In the genomic region with DNA sequence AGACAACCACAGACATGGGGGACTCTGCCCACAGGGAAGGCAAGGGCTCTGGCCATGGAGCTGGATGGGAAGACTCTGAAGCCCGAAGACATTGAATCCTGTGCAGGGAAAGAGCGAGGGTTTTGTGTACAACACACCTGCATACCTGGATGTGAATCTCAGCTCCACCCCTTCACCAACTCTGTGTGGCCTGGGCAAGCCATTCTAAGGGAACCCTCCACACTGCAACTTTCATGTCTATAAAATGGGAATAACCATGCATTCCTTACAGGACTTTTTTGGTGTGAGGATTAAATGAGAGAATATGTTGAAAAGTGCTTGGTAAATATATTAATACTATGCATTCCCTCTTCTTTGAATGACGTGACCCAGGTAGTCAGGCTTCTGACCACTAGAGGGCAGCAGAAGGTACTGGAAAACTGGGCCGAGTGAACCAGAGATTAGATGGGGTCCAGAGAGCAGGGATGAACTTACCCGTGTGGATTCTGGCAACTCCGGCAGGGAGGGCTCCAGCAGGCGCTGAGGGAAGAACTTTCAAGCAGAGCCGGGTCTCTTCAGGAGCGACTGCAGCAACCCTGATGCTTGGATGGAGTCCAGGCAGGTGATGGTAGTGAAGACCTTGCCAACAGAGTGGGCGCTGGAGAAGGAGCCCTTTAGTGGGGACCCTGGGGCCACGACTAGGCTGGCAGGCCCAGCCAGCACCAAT, we compare ENCODE assay signal across 8 cellular contexts. TPM values are rescaled to one million over a fixed set of nuclear protein-coding genes. Genes with fewer than 3 reads are reported as not detected.
DNase-seq lines count a peak whose midpoint lies in the region; ATAC-seq, FAIRE-seq and TF ChIP-seq lines count a peak whose summit lies in the region.

No MANE protein-coding gene starts in this region.

- H3K79me2 ChIP-seq in Karpas-422 (ENCODE audit: low read length), result no peaks in the 10 kb centered on the region

- H3K4me2 ChIP-seq in Karpas-422 (ENCODE audit: low read depth, low read length, poor library complexity, severe bottlenecking), result no peak overlapping the region
- peak overlapping the region; percentile 60 for H3K4me2 ChIP-seq in neuronal stem cell (ENCODE audit: insufficient read depth, low read length, poor library complexity, severe bottlenecking)

- H3K4me3 ChIP-seq in Karpas-422 (ENCODE audit: low read length) (no peak overlapping the region), Peyer's patch (peak overlapping the region in 2 of 4 donors; percentile 42 to 53), fibroblast of villous mesenchyme (ENCODE audit: low read depth, low read length) (no peak overlapping the region), neuronal stem cell (ENCODE audit: low read length in 2 of 2) (no peak overlapping the region), suprapubic skin (no peak overlapping the region)

- H3K14ac ChIP-seq in neuronal stem cell (ENCODE audit: low read length), result no peak overlapping the region

- no peak for TF ChIP-seq EP300 in suprapubic skin (IDR thresholded peaks at IDR 0.05)

- peak overlapping the region; percentile 91 for H3K18ac ChIP-seq in neuronal stem cell (ENCODE audit: low read length)

- H2BK120ac ChIP-seq in neuronal stem cell (ENCODE audit: low read depth, low read length), result no peak overlapping the region

- no CpG with 5 or more reads among the region's 11 CpGs for WGBS in neuronal stem cell (ENCODE audit: extremely low coverage in 2 of 2, insufficient read length in 2 of 2, insufficient replicate concordance in 1 of 2), 2 donors
- 15% methylated on average over 6 of the region's 11 CpGs for WGBS in suprapubic skin

- no peak overlapping the region for H4K8ac ChIP-seq in neuronal stem cell (ENCODE audit: low read depth, low read length)

- H3K27me3 ChIP-seq in Karpas-422 (ENCODE audit: low read length) (no peaks in the 10 kb centered on the region), Peyer's patch (no peaks in the 10 kb centered on the region), neuronal stem cell (ENCODE audit: control insufficient read depth in 3 of 3, insufficient read depth in 3 of 3, low read depth in 1 of 3, low read length in 3 of 3) (peaks cover 0 to 20% (median 0%) of the 10 kb centered on the region in 3 experiments), suprapubic skin (no peaks in the 10 kb centered on the region)

- H3K27me3 Mint-ChIP-seq in activated T-helper 2 cell treated with anti-CD3 and anti-CD28 coated beads, Interferon-gamma antibody, Interleukin-2, Interleukin-4, amounts not matched to agents 10 μg/mL and 5 μg/mL and 100 μg/mL, durations not matched to agents 14 hours and 24 hours and 36 hours (ENCODE audit: low read depth), result no peaks in the 10 kb centered on the region

- TF ChIP-seq CTCF in Peyer's patch (IDR thresholded peaks at IDR 0.05), result peak; percentile 72 to 97 (median 90)
- peak; percentile 88 for TF ChIP-seq CTCF in fibroblast of villous mesenchyme (IDR thresholded peaks at IDR 0.05; ENCODE audit: insufficient read depth, low read depth, low read length)
- peak; percentile 75 to 77 for TF ChIP-seq CTCF in suprapubic skin (IDR thresholded peaks at IDR 0.05)

- H3K9me2 ChIP-seq in Karpas-422 (replicated peaks; ENCODE audit: insufficient read depth, low read length), result no peaks in the 10 kb centered on the region

- H2BK5ac ChIP-seq in neuronal stem cell (ENCODE audit: low read length), result peak overlapping the region; percentile 8

- no peaks in the 10 kb centered on the region for H3K79me1 ChIP-seq in neuronal stem cell (ENCODE audit: low read depth, low read length)

- peak; percentile 36 for ATAC-seq in GM18873 (IDR thresholded peaks at IDR 0.05; ENCODE audit: low FRiP score, unreplicated experiment)

- no peak overlapping the region for H2AK5ac ChIP-seq in neuronal stem cell (ENCODE audit: low read depth, low read length)

- H3K36me3 ChIP-seq in Karpas-422 (ENCODE audit: insufficient read depth, low read length) (no peaks in the 10 kb centered on the region; the same call in 1 of the 2 replicates), Peyer's patch (peaks cover 0 to 51% (median 0%) of the 10 kb centered on the region in 3 donors), neuronal stem cell (replicated peaks in 1 of 2; ENCODE audit: control insufficient read depth in 2 of 2, insufficient read depth in 2 of 2, low read length in 2 of 2) (peaks cover 14 to 25% of the 10 kb centered on the region in 2 donors), suprapubic skin (peaks cover 31% of the 10 kb centered on the region)

- TF ChIP-seq POLR2A in Peyer's patch (IDR thresholded peaks at IDR 0.05) (peak in 1 of 2 donors; percentile 9), suprapubic skin (IDR thresholded peaks at IDR 0.05) (no peak)

- H3K27ac Mint-ChIP-seq in activated T-helper 2 cell treated with anti-CD3 and anti-CD28 coated beads, Interferon-gamma antibody, Interleukin-2, Interleukin-4, amounts not matched to agents 10 μg/mL and 5 μg/mL and 100 μg/mL, durations not matched to agents 14 hours and 24 hours and 36 hours, result no peak overlapping the region

- DNase-seq in Karpas-422, result peak; percentile 83
- peak; percentile 65 to 91 (median 80) for DNase-seq in Peyer's patch
- DNase-seq in activated T-helper 2 cell treated with anti-CD3 and anti-CD28 coated beads, Interferon-gamma antibody, Interleukin-2, Interleukin-4, amounts not matched to agents 10 μg/mL and 5 μg/mL and 100 μg/mL, durations not matched to agents 14 hours and 24 hours and 36 hours (ENCODE audit: low spot score), result peak; percentile 32
- peak; percentile 82 for DNase-seq in fibroblast of villous mesenchyme (ENCODE audit: low read depth)
- DNase-seq in neuronal stem cell (ENCODE audit: low spot score), result peak; percentile 84
- peak in 1 of 2 donors; percentile 73 for DNase-seq in suprapubic skin (ENCODE audit: low spot score in 2 of 2)

- H3K4me1 Mint-ChIP-seq in activated T-helper 2 cell treated with anti-CD3 and anti-CD28 coated beads, Interferon-gamma antibody, Interleukin-2, Interleukin-4, amounts not matched to agents 10 μg/mL and 5 μg/mL and 100 μg/mL, durations not matched to agents 14 hours and 24 hours and 36 hours (ENCODE audit: low read depth), result no peaks in the 10 kb centered on the region

- H3K27ac ChIP-seq in Karpas-422 (ENCODE audit: low read length) (no peak overlapping the region), Peyer's patch (peak overlapping the region in 3 of 4 donors; percentile 76 to 99 (median 96)), neuronal stem cell (replicated peaks; ENCODE audit: low read length) (peak overlapping the region; percentile 79), suprapubic skin (peak overlapping the region; percentile 39)

- H3K36me3 Mint-ChIP-seq in activated T-helper 2 cell treated with anti-CD3 and anti-CD28 coated beads, Interferon-gamma antibody, Interleukin-2, Interleukin-4, amounts not matched to agents 10 μg/mL and 5 μg/mL and 100 μg/mL, durations not matched to agents 14 hours and 24 hours and 36 hours (ENCODE audit: low read depth), result peaks cover 13% of the 10 kb centered on the region

- no peaks in the 10 kb centered on the region; the same call in 1 of the 2 replicates for H4K20me1 ChIP-seq in Karpas-422 (ENCODE audit: insufficient read depth, low read depth, low read length)

- H3K9me3 Mint-ChIP-seq in activated T-helper 2 cell treated with anti-CD3 and anti-CD28 coated beads, Interferon-gamma antibody, Interleukin-2, Interleukin-4, amounts not matched to agents 10 μg/mL and 5 μg/mL and 100 μg/mL, durations not matched to agents 14 hours and 24 hours and 36 hours, result no peaks in the 10 kb centered on the region

- intact Hi-C loops in activated T-helper 2 cell treated with anti-CD3 and anti-CD28 coated beads, Interferon-gamma antibody, Interleukin-2, Interleukin-4, amounts not matched to agents 10 μg/mL and 5 μg/mL and 100 μg/mL, durations not matched to agents 14 hours and 24 hours and 36 hours (cut with micrococcal nuclease), result loop anchor here (1.0 to 5.0 kb wide), 2 partner anchors 108 to 126 kb away; no protein-coding TSS in a partner anchor

- H2BK15ac ChIP-seq in neuronal stem cell (ENCODE audit: low read length), result no peak overlapping the region

- peaks cover 12% of the 10 kb centered on the region for H3K4me1 ChIP-seq in Karpas-422 (ENCODE audit: low read length)
- peaks cover 0 to 5% (median 0%) of the 10 kb centered on the region in 4 donors for H3K4me1 ChIP-seq in Peyer's patch
- peaks cover 10 to 16% of the 10 kb centered on the region in 2 donors for H3K4me1 ChIP-seq in neuronal stem cell (ENCODE audit: control insufficient read depth in 2 of 2, insufficient read depth in 1 of 2, low read depth in 1 of 2, low read length in 2 of 2)
- peaks cover 39% of the 10 kb centered on the region for H3K4me1 ChIP-seq in suprapubic skin

- peak; percentile 94 for FAIRE-seq in A204.1 (lab: Jason Lieb, UNC)

- H3K4me3 Mint-ChIP-seq in activated T-helper 2 cell treated with anti-CD3 and anti-CD28 coated beads, Interferon-gamma antibody, Interleukin-2, Interleukin-4, amounts not matched to agents 10 μg/mL and 5 μg/mL and 100 μg/mL, durations not matched to agents 14 hours and 24 hours and 36 hours (ENCODE audit: low read depth), result no peak overlapping the region

- H3K23ac ChIP-seq in neuronal stem cell (ENCODE audit: low read depth, low read length, poor library complexity), result no peak overlapping the region

- H3K9ac ChIP-seq in Karpas-422 (ENCODE audit: low read length), result no peak overlapping the region; the same call in 1 of the 2 replicates
- no peak overlapping the region for H3K9ac ChIP-seq in neuronal stem cell (ENCODE audit: low read depth, low read length, poor library complexity)

- H3K4ac ChIP-seq in neuronal stem cell (ENCODE audit: low read length), result no peak overlapping the region

- H2BK12ac ChIP-seq in neuronal stem cell (ENCODE audit: low read length), result no peak overlapping the region

- H4K91ac ChIP-seq in neuronal stem cell (ENCODE audit: low read depth, low read length, poor library complexity), result no peak overlapping the region

- no peak overlapping the region for H2AFZ ChIP-seq in Karpas-422 (ENCODE audit: low read length)
- peak overlapping the region; percentile 72 for H2AFZ ChIP-seq in neuronal stem cell (ENCODE audit: low read length)

- no peaks in the 10 kb centered on the region for H3K9me3 ChIP-seq in Karpas-422 (ENCODE audit: low read length)
- H3K9me3 ChIP-seq in Peyer's patch, result no peaks in the 10 kb centered on the region
- no peaks in the 10 kb centered on the region for H3K9me3 ChIP-seq in neuronal stem cell (replicated peaks in 1 of 2; ENCODE audit: control insufficient read depth in 2 of 2, insufficient read depth in 1 of 2, low read depth in 1 of 2, low read length in 2 of 2)
- H3K9me3 ChIP-seq in suprapubic skin, result no peaks in the 10 kb centered on the region

RNA-seq across cellular contexts. Expression of gene ELF3, which starts 0.9 kb away (rescaled TPM):
- 0.19 and 0.76 TPM in 2 replicates for total RNA-seq in Karpas-422 (2014; rRNA removed; shearing (Covaris generic); ENCODE audit: low replicate concordance)
- total RNA-seq in Peyer's patch (100 to 1,000 TPM; 497 to 741 (median 654) TPM), fibroblast of villous mesenchyme (0.32 and 3.9 TPM in 2 replicates), suprapubic skin (10 to 100 TPM; 10.8 to 39.9 (median 26.7) TPM)
- total RNA-seq in activated T-helper 2 cell treated with anti-CD3 and anti-CD28 coated beads, Interferon-gamma antibody, Interleukin-2, Interleukin-4, amounts not matched to agents 10 μg/mL and 5 μg/mL and 100 μg/mL, durations not matched to agents 14 hours and 24 hours and 36 hours, result 0.62 and 0.97 TPM in 2 replicates
- 2.7 TPM for polyA plus RNA-seq in neuronal stem cell (2013, experiment 1 of 2)
- 2.6 TPM for polyA plus RNA-seq in neuronal stem cell (2013, experiment 2 of 2)

RNA-seq across cellular contexts. Expression of gene RNPEP, which starts 27.0 kb away (rescaled TPM):
- total RNA-seq in Karpas-422 (2014; rRNA removed; shearing (Covaris generic); ENCODE audit: low replicate concordance), result 49.2 and 50.3 TPM in 2 replicates
- total RNA-seq in Peyer's patch (100 to 1,000 TPM; 165 to 257 (median 204) TPM), fibroblast of villous mesenchyme (77.0 and 93.7 TPM in 2 replicates), suprapubic skin (100 to 1,000 TPM in 1 of 4 donors, 10 to 100 TPM in 3; 53.3 to 107 (median 74.1) TPM)
- total RNA-seq in activated T-helper 2 cell treated with anti-CD3 and anti-CD28 coated beads, Interferon-gamma antibody, Interleukin-2, Interleukin-4, amounts not matched to agents 10 μg/mL and 5 μg/mL and 100 μg/mL, durations not matched to agents 14 hours and 24 hours and 36 hours, result 42.5 and 43.6 TPM in 2 replicates
- 27.2 TPM for polyA plus RNA-seq in neuronal stem cell (2013, experiment 1 of 2)
- 27.7 TPM for polyA plus RNA-seq in neuronal stem cell (2013, experiment 2 of 2)

RNA-seq across cellular contexts. Expression of gene TIMM17A, which starts 54.2 kb away (rescaled TPM):
- total RNA-seq in Karpas-422 (2014; rRNA removed; shearing (Covaris generic); ENCODE audit: low replicate concordance), result 35.6 and 39.8 TPM in 2 replicates
- total RNA-seq in Peyer's patch (10 to 100 TPM; 20.6 to 31.0 (median 21.6) TPM), fibroblast of villous mesenchyme (58.9 and 94.1 TPM in 2 replicates), suprapubic skin (10 to 100 TPM; 18.8 to 24.8 (median 21.3) TPM)
- 92.6 and 96.0 TPM in 2 replicates for total RNA-seq in activated T-helper 2 cell treated with anti-CD3 and anti-CD28 coated beads, Interferon-gamma antibody, Interleukin-2, Interleukin-4, amounts not matched to agents 10 μg/mL and 5 μg/mL and 100 μg/mL, durations not matched to agents 14 hours and 24 hours and 36 hours
- 29.4 TPM for polyA plus RNA-seq in neuronal stem cell (2013, experiment 1 of 2)
- polyA plus RNA-seq in neuronal stem cell (2013, experiment 2 of 2), result 29.5 TPM

Comparison
In these comparisons a context has a peak if more than half of its experiments do, and no peak if none do; other contexts are left out.
1. RNA of gene ELF3, which starts 0.9 kb away (total RNA-seq): 497 to 741 TPM in Peyer's patch; 10.8 to 39.9 TPM in suprapubic skin, 0.32 to 3.9 TPM in fibroblast of villous mesenchyme, 0.62 to 0.97 TPM in activated T-helper 2 cell treated with anti-CD3 and anti-CD28 coated beads, Interferon-gamma antibody, Interleukin-2, Interleukin-4, amounts not matched to agents 10 μg/mL and 5 μg/mL and 100 μg/mL, durations not matched to agents 14 hours and 24 hours and 36 hours and 0.19 to 0.76 TPM in Karpas-422; every median in the first group is over 10 times any median in the second.
2. Peak in every context shown above with its lines, with median percentiles within 50 percentile points of each other: CTCF ChIP-seq.